Comparison of ENCODE assay signal across 15 cellular contexts in genomic region chr4:43357252-43357974, GRCh38.
DNase-seq lines count a peak whose midpoint lies in the region; ATAC-seq, FAIRE-seq and TF ChIP-seq lines count a peak whose summit lies in the region.
"Had no signal": no experiment of that assay in that cellular context is flagged by ENCODE, and none has a peak within 500 bp of the region (broad histone marks: within the 10 kb centered on the region; RNA-seq: fewer than 3 reads in every experiment).

No MANE protein-coding gene starts in this region.

- 42% methylated on average over 2 of the region's 2 CpGs for WGBS in HepG2 (ENCODE audit: low lambda C conversion rate)
- 71% methylated on average over 2 of the region's 2 CpGs for WGBS in right lobe of liver (ENCODE audit: insufficient coverage, low coverage, low lambda C conversion rate, missing lambda C conversion rate)

- H2AFZ ChIP-seq in HepG2 (ENCODE audit: low read length): no peak overlapping the region

- in situ Hi-C loops in HepG2 (cut with HindIII; ENCODE audit: extremely low pct_ligation_motif_present, low pct_unique_long_range_greater_than_20kb): no loop called here

- no peaks in the 10 kb centered on the region for H4K20me1 ChIP-seq in HepG2 (ENCODE audit: insufficient read depth, low read length)
- H4K20me1 ChIP-seq: BLaER1 treated with 17β-estradiol and CSF1 and Interleukin-3, amounts not matched to agents 10 nM and 100 nM had no signal

- POLR2A ChIA-PET in HepG2 (lab: Yijun Ruan, JAX): no interaction called here

- CTCF ChIA-PET in HepG2 (lab: Yijun Ruan, JAX; ENCODE audit: low intra/inter-chr PET ratio, low total read pairs): no interaction called here

- no peak for TF ChIP-seq CTCF in HepG2 (CRISPR knock-in tag; IDR thresholded peaks at IDR 0.05)
- TF ChIP-seq CTCF in right lobe of liver (IDR thresholded peaks at IDR 0.05): no peak
- no peak for TF ChIP-seq CTCF in foreskin keratinocyte (conservative IDR thresholded peaks at IDR 0.05)

- no peak for TF ChIP-seq POLR2A in HepG2 (IDR thresholded peaks at IDR 0.05; ENCODE audit: insufficient read depth in 1 of 2, low read depth in 2 of 2, low read length in 2 of 2)
- no peak for TF ChIP-seq POLR2A in right lobe of liver (IDR thresholded peaks at IDR 0.05)

- H3K9me3 ChIP-seq in HepG2 (ENCODE audit: low read length) (peaks cover 4% of the 10 kb centered on the region; the same call in 1 of the 2 replicates), right lobe of liver (no peaks in the 10 kb centered on the region)
- H3K9me3 ChIP-seq: BLaER1 treated with 17β-estradiol and CSF1 and Interleukin-3, amounts not matched to agents 10 nM and 100 nM had no signal

- BruUV-seq in HepG2 (replicated peaks; lab: Mats Ljungman, UMichigan): no TSS peak

- H3K27ac ChIP-seq in HepG2 (ENCODE audit: extremely low read length, insufficient read depth, low read length): peak overlapping the region; percentile 50
- no peak overlapping the region for H3K27ac ChIP-seq in right lobe of liver
- no peak overlapping the region for H3K27ac ChIP-seq in foreskin keratinocyte
- H3K27ac ChIP-seq: BLaER1 treated with 17β-estradiol and CSF1 and Interleukin-3, amounts not matched to agents 10 nM and 100 nM had no signal

- FAIRE-seq in HepG2 (lab: Jason Lieb, UNC): no peak
- FAIRE-seq: GM12878 had no signal

- intact Hi-C loops in HepG2 (cut with micrococcal nuclease; ENCODE audit: unreplicated experiment) (no loop called here), right lobe of liver (cut with DNase I) (no loop called here)

- no peak for DNase-seq in HepG2 (ENCODE audit: low spot score)
- no peak for DNase-seq in right lobe of liver
- peak; percentile 82 for DNase-seq in cerebellar cortex (ENCODE audit: low spot score)
- DNase-seq in middle frontal gyrus (ENCODE audit: extremely low spot score, low spot score): peak; percentile 17
- no peak for DNase-seq in stimulated activated CD4-positive, alpha-beta T cell treated with anti-CD3 and anti-CD28 coated beads, Interleukin-12 subunit alpha, Interleukin-12 subunit beta, amount 100 ng/mL, for 4 hours
- no peak for DNase-seq in foreskin keratinocyte
- DNase-seq: Calu3; CD8-positive, alpha-beta T cell; DMS79 treated with DMSO at 0.1 percent for 48 hours; GOT3; H7; HFFc6 had no signal

- H3K79me2 ChIP-seq in HepG2 (ENCODE audit: insufficient read depth, low read length): no peaks in the 10 kb centered on the region

- ATAC-seq in HepG2 (no peak), right lobe of liver (no peak), foreskin keratinocyte (no peak)
- ATAC-seq: CD8-positive, alpha-beta T cell; GM12878; HCT116 had no signal

- H3K4me2 ChIP-seq in HepG2 (ENCODE audit: low read depth, low read length): peak overlapping the region; percentile 41
- H3K4me2 ChIP-seq: BLaER1 treated with 17β-estradiol and CSF1 and Interleukin-3, amounts not matched to agents 10 nM and 100 nM had no signal

- TF ChIP-seq EP300 in HepG2 (IDR thresholded peaks at IDR 0.05; ENCODE audit: low read depth in 2 of 2, low read length in 2 of 2) (no peak), HepG2 (CRISPR knock-in tag; IDR thresholded peaks at IDR 0.05; ENCODE audit: borderline replicate concordance) (no peak)

- H3K9ac ChIP-seq in HepG2 (ENCODE audit: insufficient read depth, low read depth, low read length): no peak overlapping the region
- H3K9ac ChIP-seq: BLaER1 treated with 17β-estradiol and CSF1 and Interleukin-3, amounts not matched to agents 10 nM and 100 nM had no signal

- H3K27me3 ChIP-seq in HepG2 (ENCODE audit: control insufficient read depth in 1 of 2, insufficient read depth in 2 of 2, low read length in 2 of 2): no peaks in the 10 kb centered on the region
- no peaks in the 10 kb centered on the region for H3K27me3 ChIP-seq in right lobe of liver
- no peaks in the 10 kb centered on the region for H3K27me3 ChIP-seq in foreskin keratinocyte
- H3K27me3 ChIP-seq: BLaER1 treated with 17β-estradiol and CSF1 and Interleukin-3, amounts not matched to agents 10 nM and 100 nM had no signal

- H3K4me3 ChIP-seq in HepG2 (replicated peaks in 1 of 3; ENCODE audit: insufficient read depth in 1 of 3, low read depth in 2 of 3, low read length in 3 of 3) (no peak overlapping the region), right lobe of liver (no peak overlapping the region)
- H3K4me3 ChIP-seq: BLaER1 treated with 17β-estradiol and CSF1 and Interleukin-3, amounts not matched to agents 10 nM and 100 nM; GM12878 had no signal

- no peak for TF ChIP-seq RAD21 in HepG2 (CRISPR knock-in tag; IDR thresholded peaks at IDR 0.05)

- H3K36me3 ChIP-seq in HepG2 (replicated peaks in 1 of 2; ENCODE audit: control insufficient read depth in 1 of 2, insufficient read depth in 2 of 2, low read length in 2 of 2) (no peaks in the 10 kb centered on the region), right lobe of liver (no peaks in the 10 kb centered on the region)
- H3K36me3 ChIP-seq: BLaER1 treated with 17β-estradiol and CSF1 and Interleukin-3, amounts not matched to agents 10 nM and 100 nM had no signal

- H3K4me1 ChIP-seq in HepG2 (ENCODE audit: insufficient read depth, low read length) (peaks cover 72% of the 10 kb centered on the region), right lobe of liver (no peaks in the 10 kb centered on the region), foreskin keratinocyte (no peaks in the 10 kb centered on the region)
- H3K4me1 ChIP-seq: BLaER1 treated with 17β-estradiol and CSF1 and Interleukin-3, amounts not matched to agents 10 nM and 100 nM had no signal

TF ChIP-seq in HepG2, 621 proteins besides CTCF, POLR2A, EP300 and RAD21:
- TF ChIP-seq HINFP (CRISPR knock-in tag; IDR thresholded peaks at IDR 0.05; ENCODE audit: low read depth): no peak
TF ChIP-seq in HepG2: peak in this region for 0.

Comparison
In these comparisons a context has a peak if more than half of its experiments do, and no peak if none do; other contexts are left out.
1. DNase-seq: peak in cerebellar cortex (single experiment) and middle frontal gyrus (single experiment); none in HepG2 (single experiment), right lobe of liver (0 of 3), stimulated activated CD4-positive, alpha-beta T cell treated with anti-CD3 and anti-CD28 coated beads, Interleukin-12 subunit alpha, Interleukin-12 subunit beta, amount 100 ng/mL, for 4 hours (single experiment) and foreskin keratinocyte (0 of 2).